In the genomic region with DNA sequence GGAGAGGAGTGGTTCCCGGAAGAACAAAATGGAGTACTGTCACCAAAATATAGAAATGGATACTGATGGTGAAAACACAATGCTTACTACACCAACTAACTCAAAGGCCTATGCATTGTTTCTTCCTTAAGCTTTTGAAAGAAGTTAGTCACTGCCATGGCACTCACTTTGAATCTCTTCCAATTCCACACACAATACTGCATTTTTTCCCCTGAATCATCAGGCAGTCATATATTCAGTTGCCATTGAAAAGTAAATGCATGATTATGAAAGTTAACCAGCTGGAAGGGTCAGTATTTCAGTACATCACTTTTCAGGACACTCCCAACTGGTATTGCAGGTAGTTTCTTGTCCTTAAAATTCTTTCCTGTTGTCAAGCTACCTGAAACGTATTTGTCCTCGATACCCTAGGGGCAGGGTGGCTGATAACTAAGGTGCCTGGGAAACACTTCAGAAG, we compare ENCODE assay signal across 9 cellular contexts. TPM values are rescaled to one million over a fixed set of nuclear protein-coding genes. Genes with fewer than 3 reads are reported as not detected.
DNase-seq lines count a peak whose midpoint lies in the region; ATAC-seq and TF ChIP-seq lines count a peak whose summit lies in the region.
"Had no signal": no experiment of that assay in that cellular context is flagged by ENCODE, and none has a peak within 500 bp of the region (broad histone marks: within the 10 kb centered on the region; RNA-seq: fewer than 3 reads in every experiment).

No MANE protein-coding gene starts in this region.

- no peak for ATAC-seq in HG03280 (IDR thresholded peaks at IDR 0.05; ENCODE audit: unreplicated experiment)

- TF ChIP-seq CTCF in astrocyte of the cerebellum (IDR thresholded peaks at IDR 0.05; ENCODE audit: low read depth, low read length, missing control alignments), result no peak

- peak; percentile 34 for DNase-seq in H4 (ENCODE audit: low spot score)
- DNase-seq in astrocyte of the cerebellum (ENCODE audit: low read depth), result peak; percentile 94
- DNase-seq in hepatic stellate cell (ENCODE audit: low spot score), result peak; percentile 55
- DNase-seq in stromal cell of bone marrow (ENCODE audit: low read depth), result peak; percentile 89
- DNase-seq in stimulated activated CD4-positive, alpha-beta T cell treated with anti-CD3 and anti-CD28 coated beads, Interleukin-12 subunit alpha, Interleukin-12 subunit beta, amount 100 ng/mL, for 4 hours, result no peak
- DNase-seq in HuH-7.5 (ENCODE audit: low spot score), result no peak
- DNase-seq in NCI-H69 (lab: John Stamatoyannopoulos, UW), result no peak
- DNase-seq: testis had no signal

- H3K4me3 ChIP-seq in astrocyte of the cerebellum (ENCODE audit: low read depth, low read length), result no peak overlapping the region
- H3K4me3 ChIP-seq: testis had no signal

- in situ Hi-C loops in astrocyte of the cerebellum (cut with HindIII; ENCODE audit: low sequenced_read_pairs), result no loop called here

RNA-seq across cellular contexts. Expression of gene LRRFIP2, which starts 9.0 kb away (rescaled TPM):
- total RNA-seq in H4 (2014; rRNA removed; shearing (Covaris generic)), result 12.5 and 19.7 TPM in 2 replicates

RNA-seq across cellular contexts. Expression of gene GOLGA4, which starts 59.7 kb away (rescaled TPM):
- 13.6 and 18.2 TPM in 2 replicates for total RNA-seq in H4 (2014; rRNA removed; shearing (Covaris generic))

Comparison
In these comparisons a context has a peak if more than half of its experiments do, and no peak if none do; other contexts are left out.
1. DNase-seq: peak in H4 (single experiment), astrocyte of the cerebellum (single experiment), hepatic stellate cell (single experiment) and stromal cell of bone marrow (single experiment); none in stimulated activated CD4-positive, alpha-beta T cell treated with anti-CD3 and anti-CD28 coated beads, Interleukin-12 subunit alpha, Interleukin-12 subunit beta, amount 100 ng/mL, for 4 hours (single experiment), HuH-7.5 (single experiment) and NCI-H69 (single experiment).